ENCODE assay signal across 19 cellular contexts in genomic region chr14:51676549-51676948, GRCh38. TPM values are rescaled to one million over a fixed set of nuclear protein-coding genes. Genes with fewer than 3 reads are reported as not detected.
DNase-seq lines count a peak whose midpoint lies in the region; ATAC-seq, FAIRE-seq and TF ChIP-seq lines count a peak whose summit lies in the region.
"Had no signal": no experiment of that assay in that cellular context is flagged by ENCODE, and none has a peak within 500 bp of the region (broad histone marks: within the 10 kb centered on the region; RNA-seq: fewer than 3 reads in every experiment).

No MANE protein-coding gene starts in this region.

- peak; percentile 94 to 98 for ATAC-seq in activated naive CD4-positive, alpha-beta T cell treated with anti-CD3 and anti-CD28 coated beads, Interleukin-2, amount 50 U/mL, for 72 hours
- ATAC-seq: left lobe of liver, T-cell had no signal

- H3K27me3 ChIP-seq in astrocyte (ENCODE audit: insufficient read depth, low read length), result no peaks in the 10 kb centered on the region
- H3K27me3 ChIP-seq: hepatocyte had no signal

- no peaks in the 10 kb centered on the region for H3K9me3 Mint-ChIP-seq in activated naive CD4-positive, alpha-beta T cell treated with anti-CD3 and anti-CD28 coated beads, Interleukin-2, amount 50 U/mL, for 72 hours
- H3K9me3 Mint-ChIP-seq in astrocyte (ENCODE audit: unreplicated experiment) (no peaks in the 10 kb centered on the region), type B pancreatic cell (peaks cover 10% of the 10 kb centered on the region)
- H3K9me3 Mint-ChIP-seq: naive B cell, T-cell had no signal

- peaks cover 65% of the 10 kb centered on the region for H3K4me1 ChIP-seq in astrocyte (ENCODE audit: insufficient read depth, low read length)

- peak overlapping the region; percentile 73 for H3K27ac ChIP-seq in astrocyte (ENCODE audit: low read depth, low read length)
- H3K27ac ChIP-seq: coronary artery had no signal

- H3K36me3 Mint-ChIP-seq in activated naive CD4-positive, alpha-beta T cell treated with anti-CD3 and anti-CD28 coated beads, Interleukin-2, amount 50 U/mL, for 72 hours, result no peaks in the 10 kb centered on the region
- peaks cover 26% of the 10 kb centered on the region for H3K36me3 Mint-ChIP-seq in astrocyte (ENCODE audit: low read depth, unreplicated experiment)
- peaks cover 15% of the 10 kb centered on the region for H3K36me3 Mint-ChIP-seq in type B pancreatic cell
- H3K36me3 Mint-ChIP-seq: naive B cell, T-cell had no signal

- no peak overlapping the region for H3K4me3 ChIP-seq in astrocyte (ENCODE audit: insufficient read depth, low read depth, low read length)
- H3K4me3 ChIP-seq: coronary artery, hepatocyte had no signal

- H3K36me3 ChIP-seq in astrocyte (ENCODE audit: insufficient read depth, low read length), result peaks cover 23% of the 10 kb centered on the region

- no peak overlapping the region for H2AFZ ChIP-seq in astrocyte (ENCODE audit: low read depth, low read length)
- H2AFZ ChIP-seq: hepatocyte had no signal

- no peaks in the 10 kb centered on the region for H3K27me3 Mint-ChIP-seq in astrocyte (ENCODE audit: low read depth, unreplicated experiment)
- H3K27me3 Mint-ChIP-seq in type B pancreatic cell, result no peaks in the 10 kb centered on the region

- H3K79me2 ChIP-seq in astrocyte (ENCODE audit: insufficient read depth, low read length), result peaks cover 100% of the 10 kb centered on the region

- no peak for DNase-seq in activated naive CD4-positive, alpha-beta T cell treated with anti-CD3 and anti-CD28 coated beads, Interleukin-2, amount 50 U/mL, for 72 hours (ENCODE audit: low spot score in 2 of 2)
- DNase-seq in activated naive CD4-positive, alpha-beta T cell treated with Interleukin-2 at 50 U/mL for 16 hours, result no peak
- no peak for DNase-seq in astrocyte (ENCODE audit: low read depth)
- DNase-seq in iris pigment epithelial cell (ENCODE audit: low read depth), result peak; percentile 69
- DNase-seq in type B pancreatic cell (ENCODE audit: extremely low spot score, unreplicated experiment), result no peak
- no peak for DNase-seq in AML-193 (lab: John Stamatoyannopoulos, UW)
- DNase-seq in T-helper 1 cell, result no peak
- no peak for DNase-seq in stimulated activated CD8-positive, alpha-beta memory T cell treated with anti-CD3 and anti-CD28 coated beads, Interleukin-4, amount 100 ng/mL, for 48 hours
- DNase-seq: activated CD8-positive, alpha-beta memory T cell treated with anti-CD3 and anti-CD28 coated beads, Interleukin-2, amount 50 U/mL, for 4 hours; naive B cell; NCI-H1694 treated with DMSO at 0.1 percent for 48 hours; NCI-H510A; OCI-M1; retina; T-cell had no signal

- H3K4me1 Mint-ChIP-seq in astrocyte (ENCODE audit: low read depth, unreplicated experiment) (peaks cover 83% of the 10 kb centered on the region), type B pancreatic cell (ENCODE audit: unreplicated experiment) (peaks cover 65% of the 10 kb centered on the region)
- H3K4me1 Mint-ChIP-seq: naive B cell had no signal

- peak overlapping the region; percentile 32 for H3K9ac ChIP-seq in astrocyte (ENCODE audit: low read length)

- no peak for FAIRE-seq in astrocyte (lab: Jason Lieb, UNC)
- FAIRE-seq: D721Med had no signal

- H3K9me3 ChIP-seq in astrocyte (ENCODE audit: insufficient read depth, low read depth, low read length), result no peaks in the 10 kb centered on the region

- peak overlapping the region; percentile 41 for H3K4me2 ChIP-seq in astrocyte (ENCODE audit: low read length)
- H3K4me2 ChIP-seq: hepatocyte had no signal

- no peak for TF ChIP-seq CTCF in astrocyte (IDR thresholded peaks at IDR 0.05; ENCODE audit: insufficient read depth, low read depth, low read length)
- TF ChIP-seq CTCF in type B pancreatic cell (conservative IDR thresholded peaks at IDR 0.05), result no peak

- H3K4me3 Mint-ChIP-seq in astrocyte (ENCODE audit: unreplicated experiment) (peak overlapping the region; percentile 62), type B pancreatic cell (no peak overlapping the region)
- H3K4me3 Mint-ChIP-seq: naive B cell, T-cell had no signal

- no peak overlapping the region for H3K27ac Mint-ChIP-seq in activated naive CD4-positive, alpha-beta T cell treated with anti-CD3 and anti-CD28 coated beads, Interleukin-2, amount 50 U/mL, for 72 hours
- peak overlapping the region; percentile 79 for H3K27ac Mint-ChIP-seq in astrocyte (ENCODE audit: unreplicated experiment)
- H3K27ac Mint-ChIP-seq in type B pancreatic cell, result peak overlapping the region; percentile 71
- H3K27ac Mint-ChIP-seq: naive B cell, T-cell had no signal

- peaks cover 90% of the 10 kb centered on the region for H4K20me1 ChIP-seq in astrocyte (ENCODE audit: insufficient read depth, low read length)

RNA-seq across cellular contexts. Expression of gene FRMD6, which starts 24.8 kb away (rescaled TPM):
- 1 to 10 TPM; 6.3 to 6.5 TPM for total RNA-seq in activated naive CD4-positive, alpha-beta T cell treated with anti-CD3 and anti-CD28 coated beads, Interleukin-2, amount 50 U/mL, for 72 hours
- total RNA-seq in astrocyte (492 and 498 TPM in 2 replicates), type B pancreatic cell (ENCODE audit: low replicate concordance) (44.4 and 71.3 TPM in 2 replicates)

Comparison
In these comparisons a context has a peak if more than half of its experiments do, and no peak if none do; other contexts are left out.
1. H3K27ac Mint-ChIP-seq: peak in astrocyte (single experiment) and type B pancreatic cell (single experiment); none in activated naive CD4-positive, alpha-beta T cell treated with anti-CD3 and anti-CD28 coated beads, Interleukin-2, amount 50 U/mL, for 72 hours (0 of 2).